8 cellular contexts compared by ENCODE assay signal in genomic region chr19:54178581-54179261, GRCh38. TPM values are rescaled to one million over a fixed set of nuclear protein-coding genes. Genes with fewer than 3 reads are reported as not detected.
DNase-seq lines count a peak whose midpoint lies in the region; ATAC-seq, FAIRE-seq and TF ChIP-seq lines count a peak whose summit lies in the region.

No MANE protein-coding gene starts in this region.

- H3K9ac ChIP-seq in trophoblast cell (ENCODE audit: low read length) = no peak overlapping the region

- H3K27me3 ChIP-seq in bronchial epithelial cell (ENCODE audit: control insufficient read depth, insufficient read depth, low read length) (no peaks in the 10 kb centered on the region), trophoblast cell (ENCODE audit: insufficient read depth, low read length) (no peaks in the 10 kb centered on the region)

- no peaks in the 10 kb centered on the region for H3K4me1 ChIP-seq in trophoblast cell (ENCODE audit: control insufficient read depth in 1 of 2, insufficient read depth in 2 of 2, low read length in 2 of 2)

- H3K4me1 Mint-ChIP-seq in activated T-helper 1 cell treated with anti-CD3 and anti-CD28 coated beads, Interleukin-12 subunit alpha, Interleukin-12 subunit beta, Interleukin-2, Interleukin-4 antibody, amounts not matched to agents 30 ng/mL and 10 ng/mL and 1 ng/mL, durations not matched to agents 14 hours and 24 hours and 36 hours (ENCODE audit: low read depth) = no peaks in the 10 kb centered on the region

- DNase-seq in NCI-H1436 (lab: John Stamatoyannopoulos, UW) (peak; percentile 36), NCI-H1436 treated with DMSO at 0.1 percent for 48 hours (lab: John Stamatoyannopoulos, UW) (no peak), NCI-H2227 (lab: John Stamatoyannopoulos, UW; ENCODE audit: unreplicated experiment) (peak; percentile 85), bronchial epithelial cell (ENCODE audit: low read depth) (no peak), trophoblast cell (peak; percentile 56 to 77), ureter (ENCODE audit: low spot score) (no peak)
- DNase-seq in activated T-helper 1 cell treated with anti-CD3 and anti-CD28 coated beads, Interleukin-12 subunit alpha, Interleukin-12 subunit beta, Interleukin-2, Interleukin-4 antibody, amounts not matched to agents 30 ng/mL and 10 ng/mL and 1 ng/mL, durations not matched to agents 14 hours and 24 hours and 36 hours (ENCODE audit: low spot score) = no peak

- H3K4ac ChIP-seq in trophoblast cell (ENCODE audit: low read depth, low read length) = no peak overlapping the region

- no peak overlapping the region for H2BK12ac ChIP-seq in trophoblast cell (ENCODE audit: low read length)

- peaks cover 25% of the 10 kb centered on the region for H3K36me3 Mint-ChIP-seq in activated T-helper 1 cell treated with anti-CD3 and anti-CD28 coated beads, Interleukin-12 subunit alpha, Interleukin-12 subunit beta, Interleukin-2, Interleukin-4 antibody, amounts not matched to agents 30 ng/mL and 10 ng/mL and 1 ng/mL, durations not matched to agents 14 hours and 24 hours and 36 hours (ENCODE audit: low read depth)

- no peak overlapping the region for H3K14ac ChIP-seq in trophoblast cell (ENCODE audit: low read length)

- intact Hi-C loops in activated T-helper 1 cell treated with anti-CD3 and anti-CD28 coated beads, Interleukin-12 subunit alpha, Interleukin-12 subunit beta, Interleukin-2, Interleukin-4 antibody, amounts not matched to agents 30 ng/mL and 10 ng/mL and 1 ng/mL, durations not matched to agents 14 hours and 24 hours and 36 hours (cut with micrococcal nuclease) = no loop called here

- H2AK5ac ChIP-seq in trophoblast cell (ENCODE audit: low read length) = no peak overlapping the region

- H4K12ac ChIP-seq in trophoblast cell (ENCODE audit: low read depth, low read length) = no peak overlapping the region

- H3K4me2 ChIP-seq in trophoblast cell (ENCODE audit: low read length) = no peak overlapping the region

- no peak overlapping the region for H2BK120ac ChIP-seq in trophoblast cell (ENCODE audit: insufficient read depth, low read length, poor library complexity)

- FAIRE-seq in bronchial epithelial cell (lab: Jason Lieb, UNC) = peak; percentile 50

- no peak overlapping the region for H2AFZ ChIP-seq in trophoblast cell (ENCODE audit: insufficient read depth, low read length, poor library complexity)

- H3K9me3 ChIP-seq in trophoblast cell (ENCODE audit: insufficient read depth, low read depth, low read length) = peaks cover 5% of the 10 kb centered on the region

- no peak overlapping the region for H3K23ac ChIP-seq in trophoblast cell (ENCODE audit: low read length)

- no peaks in the 10 kb centered on the region for H3K79me2 ChIP-seq in trophoblast cell (ENCODE audit: control insufficient read depth, insufficient read depth, low read length, poor library complexity)

- H3K79me1 ChIP-seq in trophoblast cell (ENCODE audit: low read length) = no peaks in the 10 kb centered on the region

- H3K27me3 Mint-ChIP-seq in activated T-helper 1 cell treated with anti-CD3 and anti-CD28 coated beads, Interleukin-12 subunit alpha, Interleukin-12 subunit beta, Interleukin-2, Interleukin-4 antibody, amounts not matched to agents 30 ng/mL and 10 ng/mL and 1 ng/mL, durations not matched to agents 14 hours and 24 hours and 36 hours (ENCODE audit: insufficient read depth) = peaks cover 2% of the 10 kb centered on the region

- ATAC-seq in GM19395 (IDR thresholded peaks at IDR 0.05; ENCODE audit: unreplicated experiment) = no peak

- WGBS in trophoblast cell (ENCODE audit: extremely low coverage, insufficient coverage, insufficient read length) = no CpG with 5 or more reads among the region's 23 CpGs

- H3K36me3 ChIP-seq in bronchial epithelial cell (ENCODE audit: control insufficient read depth, insufficient read depth, low read length) = peaks cover 16% of the 10 kb centered on the region
- H3K36me3 ChIP-seq in trophoblast cell (ENCODE audit: control insufficient read depth in 1 of 2, insufficient read depth in 2 of 2, low read length in 2 of 2) = peaks cover 51 to 55% of the 10 kb centered on the region in 2 experiments

- no peak overlapping the region for H3K27ac ChIP-seq in trophoblast cell (ENCODE audit: low read depth, low read length)

- H3K4me3 ChIP-seq in bronchial epithelial cell (ENCODE audit: low read depth, low read length) (no peak overlapping the region), trophoblast cell (ENCODE audit: low read depth, low read length) (no peak overlapping the region)

- no peak overlapping the region for H3K27ac Mint-ChIP-seq in activated T-helper 1 cell treated with anti-CD3 and anti-CD28 coated beads, Interleukin-12 subunit alpha, Interleukin-12 subunit beta, Interleukin-2, Interleukin-4 antibody, amounts not matched to agents 30 ng/mL and 10 ng/mL and 1 ng/mL, durations not matched to agents 14 hours and 24 hours and 36 hours

- H2BK5ac ChIP-seq in trophoblast cell (ENCODE audit: low read depth, low read length, poor library complexity) = no peak overlapping the region

- H3K9me3 Mint-ChIP-seq in activated T-helper 1 cell treated with anti-CD3 and anti-CD28 coated beads, Interleukin-12 subunit alpha, Interleukin-12 subunit beta, Interleukin-2, Interleukin-4 antibody, amounts not matched to agents 30 ng/mL and 10 ng/mL and 1 ng/mL, durations not matched to agents 14 hours and 24 hours and 36 hours = no peaks in the 10 kb centered on the region

- no peak overlapping the region for H4K8ac ChIP-seq in trophoblast cell (ENCODE audit: low read depth, low read length)

- no peak overlapping the region for H3K18ac ChIP-seq in trophoblast cell (ENCODE audit: low read length)

- no peak overlapping the region for H3K4me3 Mint-ChIP-seq in activated T-helper 1 cell treated with anti-CD3 and anti-CD28 coated beads, Interleukin-12 subunit alpha, Interleukin-12 subunit beta, Interleukin-2, Interleukin-4 antibody, amounts not matched to agents 30 ng/mL and 10 ng/mL and 1 ng/mL, durations not matched to agents 14 hours and 24 hours and 36 hours

- no peak overlapping the region for H4K91ac ChIP-seq in trophoblast cell (ENCODE audit: low read depth, low read length)

- TF ChIP-seq CTCF in bronchial epithelial cell (IDR thresholded peaks at IDR 0.05; ENCODE audit: insufficient read depth, low read length, severe bottlenecking) = no peak

RNA-seq across cellular contexts. Expression of gene TMC4, which starts 5.8 kb away (rescaled TPM):
- 23.2 and 25.0 TPM in 2 replicates for total RNA-seq in bronchial epithelial cell
- polyA plus RNA-seq in trophoblast cell (2013) = 6.2 and 6.5 TPM in 2 replicates
- 0.73 and 0.83 TPM in 2 replicates for total RNA-seq in activated T-helper 1 cell treated with anti-CD3 and anti-CD28 coated beads, Interleukin-12 subunit alpha, Interleukin-12 subunit beta, Interleukin-2, Interleukin-4 antibody, amounts not matched to agents 30 ng/mL and 10 ng/mL and 1 ng/mL, durations not matched to agents 14 hours and 24 hours and 36 hours
- 155 TPM for total RNA-seq in ureter

RNA-seq across cellular contexts. Expression of gene MBOAT7, which starts 10.7 kb away (rescaled TPM):
- total RNA-seq in bronchial epithelial cell (6.8 and 10.6 TPM in 2 replicates), ureter (175 TPM)
- 289 and 304 TPM in 2 replicates for polyA plus RNA-seq in trophoblast cell (2013)
- total RNA-seq in activated T-helper 1 cell treated with anti-CD3 and anti-CD28 coated beads, Interleukin-12 subunit alpha, Interleukin-12 subunit beta, Interleukin-2, Interleukin-4 antibody, amounts not matched to agents 30 ng/mL and 10 ng/mL and 1 ng/mL, durations not matched to agents 14 hours and 24 hours and 36 hours = 255 and 263 TPM in 2 replicates

RNA-seq across cellular contexts. Expression of gene TSEN34, which starts 12.4 kb away (rescaled TPM):
- total RNA-seq in bronchial epithelial cell = 47.9 and 50.2 TPM in 2 replicates
- 73.3 and 75.2 TPM in 2 replicates for polyA plus RNA-seq in trophoblast cell (2013)
- 20.1 and 20.9 TPM in 2 replicates for total RNA-seq in activated T-helper 1 cell treated with anti-CD3 and anti-CD28 coated beads, Interleukin-12 subunit alpha, Interleukin-12 subunit beta, Interleukin-2, Interleukin-4 antibody, amounts not matched to agents 30 ng/mL and 10 ng/mL and 1 ng/mL, durations not matched to agents 14 hours and 24 hours and 36 hours
- total RNA-seq in ureter = 27.7 TPM

RNA-seq across cellular contexts. Expression of gene LENG1, which starts 19.2 kb away (rescaled TPM):
- total RNA-seq in bronchial epithelial cell (9.7 and 13.4 TPM in 2 replicates), ureter (5.8 TPM)
- 6.2 TPM in 2 replicates for polyA plus RNA-seq in trophoblast cell (2013)
- total RNA-seq in activated T-helper 1 cell treated with anti-CD3 and anti-CD28 coated beads, Interleukin-12 subunit alpha, Interleukin-12 subunit beta, Interleukin-2, Interleukin-4 antibody, amounts not matched to agents 30 ng/mL and 10 ng/mL and 1 ng/mL, durations not matched to agents 14 hours and 24 hours and 36 hours = 5.8 and 6.6 TPM in 2 replicates

RNA-seq across cellular contexts. Expression of gene RPS9, which starts 21.9 kb away (rescaled TPM):
- total RNA-seq in bronchial epithelial cell = 2,761 and 3,132 TPM in 2 replicates
- polyA plus RNA-seq in trophoblast cell (2013) = 1,462 and 1,531 TPM in 2 replicates
- total RNA-seq in activated T-helper 1 cell treated with anti-CD3 and anti-CD28 coated beads, Interleukin-12 subunit alpha, Interleukin-12 subunit beta, Interleukin-2, Interleukin-4 antibody, amounts not matched to agents 30 ng/mL and 10 ng/mL and 1 ng/mL, durations not matched to agents 14 hours and 24 hours and 36 hours = 1,475 and 1,511 TPM in 2 replicates
- 1,389 TPM for total RNA-seq in ureter

Comparison
In these comparisons a context has a peak if more than half of its experiments do, and no peak if none do; other contexts are left out.
1. DNase-seq: peak in NCI-H1436 (single experiment), NCI-H2227 (single experiment) and trophoblast cell (2 of 2); none in NCI-H1436 treated with DMSO at 0.1 percent for 48 hours (single experiment), bronchial epithelial cell (single experiment), activated T-helper 1 cell treated with anti-CD3 and anti-CD28 coated beads, Interleukin-12 subunit alpha, Interleukin-12 subunit beta, Interleukin-2, Interleukin-4 antibody, amounts not matched to agents 30 ng/mL and 10 ng/mL and 1 ng/mL, durations not matched to agents 14 hours and 24 hours and 36 hours (single experiment) and ureter (single experiment).
2. RNA of gene TMC4, which starts 5.8 kb away (total RNA-seq): 155 TPM in ureter (single experiment) and 23.2 to 25.0 TPM in bronchial epithelial cell; 0.73 to 0.83 TPM in activated T-helper 1 cell treated with anti-CD3 and anti-CD28 coated beads, Interleukin-12 subunit alpha, Interleukin-12 subunit beta, Interleukin-2, Interleukin-4 antibody, amounts not matched to agents 30 ng/mL and 10 ng/mL and 1 ng/mL, durations not matched to agents 14 hours and 24 hours and 36 hours; every median in the first group is over 10 times any median in the second.
3. RNA of gene MBOAT7, which starts 10.7 kb away (total RNA-seq): 255 to 263 TPM in activated T-helper 1 cell treated with anti-CD3 and anti-CD28 coated beads, Interleukin-12 subunit alpha, Interleukin-12 subunit beta, Interleukin-2, Interleukin-4 antibody, amounts not matched to agents 30 ng/mL and 10 ng/mL and 1 ng/mL, durations not matched to agents 14 hours and 24 hours and 36 hours and 175 TPM in ureter (single experiment); 6.8 to 10.6 TPM in bronchial epithelial cell; every median in the first group is over 10 times any median in the second.